Comparison of ENCODE assay signal across 1 cellular context in genomic region chr19:45820413-45821102, GRCh38.
TF ChIP-seq lines count a peak whose summit lies in the region.

No MANE protein-coding gene starts in this region.

TF ChIP-seq in GM23338, 12 proteins besides CTCF, POLR2A, EP300 and RAD21:
- TF ChIP-seq ZNF462 (CRISPR knock-in tag; IDR thresholded peaks at IDR 0.05) (no peak), POLR2AphosphoS5 (IDR thresholded peaks at IDR 0.05; ENCODE audit: low read depth) (no peak), ZNF114 (CRISPR knock-in tag; IDR thresholded peaks at IDR 0.05) (no peak), NANOG (IDR thresholded peaks at IDR 0.05; ENCODE audit: borderline replicate concordance) (no peak), STAT1 (IDR thresholded peaks at IDR 0.05; ENCODE audit: unreplicated experiment) (no peak), EZH2 (IDR thresholded peaks at IDR 0.05; ENCODE audit: low read depth, unreplicated experiment) (no peak), ETS1 (IDR thresholded peaks at IDR 0.05) (no peak), ZNF331 (CRISPR knock-in tag; IDR thresholded peaks at IDR 0.05; ENCODE audit: low read depth) (no peak), CREB1 (CRISPR knock-in tag; IDR thresholded peaks at IDR 0.05; ENCODE audit: low read depth) (no peak)
